In genomic region chr3:105835606-105836005, GRCh38 we compare ENCODE assay signal across 12 cellular contexts. TPM values are rescaled to one million over a fixed set of nuclear protein-coding genes. Genes with fewer than 3 reads are reported as not detected.
DNase-seq lines count a peak whose midpoint lies in the region; ATAC-seq and TF ChIP-seq lines count a peak whose summit lies in the region.
"Had no signal": no experiment of that assay in that cellular context is flagged by ENCODE, and none has a peak within 500 bp of the region (broad histone marks: within the 10 kb centered on the region; RNA-seq: fewer than 3 reads in every experiment).

No MANE protein-coding gene starts in this region.

- no peaks in the 10 kb centered on the region for H3K9me3 Mint-ChIP-seq in T-helper 1 cell treated with Interleukin-12 subunit alpha and Interleukin-12 subunit beta and Interleukin-4 antibody, amounts not matched to agents 30 μg/mL and 1 μg/mL, for 36 hours
- H3K9me3 Mint-ChIP-seq in activated naive CD8-positive, alpha-beta T cell treated with anti-CD3 and anti-CD28 coated beads, Interleukin-2, amount 50 U/mL, for 24 hours = peaks cover 9% of the 10 kb centered on the region
- no peaks in the 10 kb centered on the region for H3K9me3 Mint-ChIP-seq in natural killer cell
- H3K9me3 Mint-ChIP-seq: dendritic cell treated with granulocyte-macrophage colony-stimulating factor and Interleukin-4, amounts not matched to agents 40 ng/mL and 50 ng/mL, for 4 days had no signal

- TF ChIP-seq CTCF in HEK293 (tag by site-specific recombination; IDR thresholded peaks at IDR 0.05) (no peak), natural killer cell (IDR thresholded peaks at IDR 0.05) (no peak)

- no peak overlapping the region for H3K4me3 ChIP-seq in HEK293 (ENCODE audit: low read depth, low read length)
- H3K4me3 ChIP-seq: HAP-1 had no signal

- intact Hi-C loops in natural killer cell (cut with micrococcal nuclease) = no loop called here

- no peaks in the 10 kb centered on the region for H3K27me3 Mint-ChIP-seq in T-helper 1 cell treated with Interleukin-12 subunit alpha and Interleukin-12 subunit beta and Interleukin-4 antibody, amounts not matched to agents 30 μg/mL and 1 μg/mL, for 36 hours (ENCODE audit: low read depth)
- H3K27me3 Mint-ChIP-seq in activated naive CD8-positive, alpha-beta T cell treated with anti-CD3 and anti-CD28 coated beads, Interleukin-2, amount 50 U/mL, for 24 hours = no peaks in the 10 kb centered on the region
- H3K27me3 Mint-ChIP-seq in natural killer cell (ENCODE audit: low read depth in 2 of 2) = no peaks in the 10 kb centered on the region
- H3K27me3 Mint-ChIP-seq: dendritic cell treated with granulocyte-macrophage colony-stimulating factor and Interleukin-4, amounts not matched to agents 40 ng/mL and 50 ng/mL, for 4 days had no signal

- no peak for ATAC-seq in activated naive CD8-positive, alpha-beta T cell treated with anti-CD3 and anti-CD28 coated beads, Interleukin-2, amount 50 U/mL, for 24 hours
- no peak for ATAC-seq in natural killer cell
- ATAC-seq in GM18505 (IDR thresholded peaks at IDR 0.05; ENCODE audit: unreplicated experiment) = no peak

- CTCF ChIA-PET in HEK293 (lab: Yijun Ruan, JAX) = no interaction called here

- H3K27ac ChIP-seq in HEK293 (ENCODE audit: extremely low read depth, low read depth, low read length) = no peak overlapping the region

- H3K4me1 Mint-ChIP-seq in T-helper 1 cell treated with Interleukin-12 subunit alpha and Interleukin-12 subunit beta and Interleukin-4 antibody, amounts not matched to agents 30 μg/mL and 1 μg/mL, for 36 hours (ENCODE audit: low read depth) = peaks cover 63% of the 10 kb centered on the region
- peaks cover 93% of the 10 kb centered on the region for H3K4me1 Mint-ChIP-seq in activated naive CD8-positive, alpha-beta T cell treated with anti-CD3 and anti-CD28 coated beads, Interleukin-2, amount 50 U/mL, for 24 hours
- H3K4me1 Mint-ChIP-seq in natural killer cell = peaks cover 79 to 87% of the 10 kb centered on the region in 2 donors

- no peak for DNase-seq in T-helper 1 cell
- DNase-seq in activated naive CD8-positive, alpha-beta T cell treated with anti-CD3 and anti-CD28 coated beads, Interleukin-2, amount 50 U/mL, for 24 hours = no peak
- DNase-seq in natural killer cell = no peak
- DNase-seq in NCI-H1048 (lab: John Stamatoyannopoulos, UW) = no peak
- DNase-seq in KG1 (lab: John Stamatoyannopoulos, UW) = no peak
- DNase-seq: BE2C; NK-92 treated with Interleukin-12 subunit alpha and Interleukin-12 subunit beta, amount 100 ng/mL, for 24 hours had no signal

- peak overlapping the region; percentile 60 for H3K27ac Mint-ChIP-seq in T-helper 1 cell treated with Interleukin-12 subunit alpha and Interleukin-12 subunit beta and Interleukin-4 antibody, amounts not matched to agents 30 μg/mL and 1 μg/mL, for 36 hours
- peak overlapping the region; percentile 43 for H3K27ac Mint-ChIP-seq in activated naive CD8-positive, alpha-beta T cell treated with anti-CD3 and anti-CD28 coated beads, Interleukin-2, amount 50 U/mL, for 24 hours
- H3K27ac Mint-ChIP-seq in natural killer cell = peak overlapping the region; percentile 53 to 76
- H3K27ac Mint-ChIP-seq: dendritic cell treated with granulocyte-macrophage colony-stimulating factor and Interleukin-4, amounts not matched to agents 40 ng/mL and 50 ng/mL, for 4 days had no signal

- no peak overlapping the region for H3K4me3 Mint-ChIP-seq in T-helper 1 cell treated with Interleukin-12 subunit alpha and Interleukin-12 subunit beta and Interleukin-4 antibody, amounts not matched to agents 30 μg/mL and 1 μg/mL, for 36 hours
- no peak overlapping the region for H3K4me3 Mint-ChIP-seq in activated naive CD8-positive, alpha-beta T cell treated with anti-CD3 and anti-CD28 coated beads, Interleukin-2, amount 50 U/mL, for 24 hours
- H3K4me3 Mint-ChIP-seq in natural killer cell = no peak overlapping the region
- H3K4me3 Mint-ChIP-seq: dendritic cell treated with granulocyte-macrophage colony-stimulating factor and Interleukin-4, amounts not matched to agents 40 ng/mL and 50 ng/mL, for 4 days had no signal

- peaks cover 49% of the 10 kb centered on the region for H3K36me3 Mint-ChIP-seq in T-helper 1 cell treated with Interleukin-12 subunit alpha and Interleukin-12 subunit beta and Interleukin-4 antibody, amounts not matched to agents 30 μg/mL and 1 μg/mL, for 36 hours (ENCODE audit: low read depth)
- H3K36me3 Mint-ChIP-seq in activated naive CD8-positive, alpha-beta T cell treated with anti-CD3 and anti-CD28 coated beads, Interleukin-2, amount 50 U/mL, for 24 hours (ENCODE audit: low read depth) = peaks cover 80% of the 10 kb centered on the region
- H3K36me3 Mint-ChIP-seq in natural killer cell = peaks cover 33% of the 10 kb centered on the region

- H3K36me3 ChIP-seq in HEK293 (ENCODE audit: control insufficient read depth in 2 of 2, insufficient read depth in 1 of 2, low read length in 2 of 2) = no peaks in the 10 kb centered on the region; a peak in 1 of 3 replicates
- H3K36me3 ChIP-seq: HAP-1 had no signal

- no peak for TF ChIP-seq POLR2A in GM18505 (IDR thresholded peaks at IDR 0.05; ENCODE audit: borderline replicate concordance, extremely low read depth, insufficient read depth, insufficient read length)

- H3K9me3 ChIP-seq in HEK293 (ENCODE audit: control insufficient read depth, insufficient read depth, low read depth, low read length) = no peaks in the 10 kb centered on the region
- H3K9me3 ChIP-seq: BE2C, HAP-1 had no signal

- H3K4me1 ChIP-seq in HEK293 (ENCODE audit: control insufficient read depth, insufficient read depth, low read length) = no peaks in the 10 kb centered on the region

- POLR2A ChIA-PET in HEK293 (lab: Yijun Ruan, JAX) = no interaction called here

TF ChIP-seq in HEK293, 187 proteins besides CTCF, POLR2A, EP300 and RAD21:
- no peak for TF ChIP-seq ZNF843 (tag by site-specific recombination; IDR thresholded peaks at IDR 0.05)
- TF ChIP-seq ZNF2 (tag by site-specific recombination; IDR thresholded peaks at IDR 0.05) = no peak
- no peak for TF ChIP-seq ZNF146 (tag by site-specific recombination; IDR thresholded peaks at IDR 0.05)
- TF ChIP-seq ZNF157 (tag by site-specific recombination; IDR thresholded peaks at IDR 0.05) = no peak
- TF ChIP-seq ZNF274 (IDR thresholded peaks at IDR 0.05; ENCODE audit: low read length) = no peak
- TF ChIP-seq ZNF274 (tag by site-specific recombination; IDR thresholded peaks at IDR 0.05; ENCODE audit: borderline replicate concordance) = no peak
- no peak for TF ChIP-seq PRDM6 (tag by site-specific recombination; IDR thresholded peaks at IDR 0.05)
- TF ChIP-seq SP7 (tag by site-specific recombination; IDR thresholded peaks at IDR 0.05) = peak; percentile 71

RNA-seq across cellular contexts. Expression of gene CBLB, which starts 33.2 kb away (rescaled TPM):
- 100 to 1,000 TPM; 180 to 287 (median 230) TPM for total RNA-seq in natural killer cell
